In genomic region chr11:61340985-61341384, GRCh38 we compare ENCODE assay signal across 24 cellular contexts. TPM values are rescaled to one million over a fixed set of nuclear protein-coding genes. Genes with fewer than 3 reads are reported as not detected.
A peak's percentile ranks its signal among the peaks of the same experiment; 100 is the strongest.
DNase-seq lines count a peak whose midpoint lies in the region; ATAC-seq, FAIRE-seq and TF ChIP-seq lines count a peak whose summit lies in the region.
"Had no signal": no experiment of that assay in that cellular context is flagged by ENCODE, and none has a peak within 500 bp of the region (broad histone marks: within the 10 kb centered on the region; RNA-seq: fewer than 3 reads in every experiment).

No MANE protein-coding gene starts in this region.

- H3K4me2 ChIP-seq in K562 (ENCODE audit: insufficient read depth, low read length), result no peak overlapping the region
- no peak overlapping the region for H3K4me2 ChIP-seq in neuronal stem cell (ENCODE audit: insufficient read depth, low read length, poor library complexity, severe bottlenecking)

- TF ChIP-seq CTCF in K562 (IDR thresholded peaks at IDR 0.05 in 2 of 3, conservative IDR thresholded peaks at IDR 0.05 in 1 of 3; ENCODE audit: insufficient read depth in 2 of 3, low read depth in 1 of 3, low read length in 3 of 3), result no peak
- TF ChIP-seq CTCF in activated CD8-positive, alpha-beta T cell treated with anti-CD3 and anti-CD28 coated beads for 36 hours (IDR thresholded peaks at IDR 0.05), result no peak

- no peak overlapping the region for H2BK15ac ChIP-seq in neuronal stem cell (ENCODE audit: low read length)

- H3K14ac ChIP-seq in neuronal stem cell (ENCODE audit: low read length), result no peak overlapping the region

- H3K4me1 ChIP-seq in K562 (replicated peaks in 1 of 2; ENCODE audit: control insufficient read depth in 2 of 2, insufficient read depth in 2 of 2, low read length in 2 of 2), result peaks cover 43 to 72% of the 10 kb centered on the region in 2 experiments; a peak in 4 of 5 replicates
- peaks cover 0 to 7% of the 10 kb centered on the region in 2 donors for H3K4me1 ChIP-seq in neuronal stem cell (ENCODE audit: control insufficient read depth in 2 of 2, insufficient read depth in 1 of 2, low read depth in 1 of 2, low read length in 2 of 2)

- TF ChIP-seq EP300 in K562 (IDR thresholded peaks at IDR 0.05; ENCODE audit: low read length), result no peak

- H3K36me3 Mint-ChIP-seq in stimulated activated memory B cell treated with anti-CD40 and anti-IgM and Interleukin-4, amounts not matched to agents 10 μg/mL and 1 μg/mL and 100 μg/mL, for 72 hours, result peaks cover 39% of the 10 kb centered on the region
- H3K36me3 Mint-ChIP-seq in activated CD8-positive, alpha-beta T cell treated with anti-CD3 and anti-CD28 coated beads for 36 hours (ENCODE audit: low read depth), result peaks cover 13% of the 10 kb centered on the region

- no peak overlapping the region for H2BK5ac ChIP-seq in neuronal stem cell (ENCODE audit: low read length)

- H3K27ac ChIP-seq in K562 (ENCODE audit: extremely low read depth, low read depth, low read length) (no peak overlapping the region), neuronal stem cell (replicated peaks; ENCODE audit: low read length) (no peak overlapping the region)
- H3K27ac ChIP-seq: 22Rv1, GM23248 had no signal

- H3K4me3 ChIP-seq in K562 (no peak overlapping the region), neuronal stem cell (ENCODE audit: low read length in 2 of 2) (no peak overlapping the region)
- H3K4me3 ChIP-seq: GM23248 had no signal

- peaks cover 37% of the 10 kb centered on the region for H3K4me1 Mint-ChIP-seq in stimulated activated memory B cell treated with anti-CD40 and anti-IgM and Interleukin-4, amounts not matched to agents 10 μg/mL and 1 μg/mL and 100 μg/mL, for 72 hours
- H3K4me1 Mint-ChIP-seq in activated CD8-positive, alpha-beta T cell treated with anti-CD3 and anti-CD28 coated beads for 36 hours (ENCODE audit: low read depth), result peaks cover 9% of the 10 kb centered on the region

- H3K27me3 Mint-ChIP-seq in stimulated activated memory B cell treated with anti-CD40 and anti-IgM and Interleukin-4, amounts not matched to agents 10 μg/mL and 1 μg/mL and 100 μg/mL, for 72 hours, result no peaks in the 10 kb centered on the region
- H3K27me3 Mint-ChIP-seq in activated CD8-positive, alpha-beta T cell treated with anti-CD3 and anti-CD28 coated beads for 36 hours, result no peaks in the 10 kb centered on the region
- H3K27me3 Mint-ChIP-seq: CD4-positive, alpha-beta memory T cell had no signal

- no peaks in the 10 kb centered on the region for H3K79me1 ChIP-seq in neuronal stem cell (ENCODE audit: low read depth, low read length)

- no peak overlapping the region for H2AK5ac ChIP-seq in neuronal stem cell (ENCODE audit: low read depth, low read length)

- H3K27ac Mint-ChIP-seq in stimulated activated memory B cell treated with anti-CD40 and anti-IgM and Interleukin-4, amounts not matched to agents 10 μg/mL and 1 μg/mL and 100 μg/mL, for 72 hours, result peak overlapping the region; percentile 75
- H3K27ac Mint-ChIP-seq in activated CD8-positive, alpha-beta T cell treated with anti-CD3 and anti-CD28 coated beads for 36 hours, result no peak overlapping the region

- FAIRE-seq in K562 (lab: Jason Lieb, UNC), result no peak
- FAIRE-seq: A204.1, GM12891, GM18507, H1 had no signal

- TF ChIP-seq RAD21 in K562 (CRISPR knock-in tag; conservative IDR thresholded peaks at IDR 0.05 in 1 of 2, IDR thresholded peaks at IDR 0.05 in 1 of 2), result no peak

- CTCF ChIA-PET in K562 (lab: Yijun Ruan, JAX; ENCODE audit: low intra/inter-chr PET ratio), result interaction anchor here (0.7 kb wide), 1 partner anchor 510 kb away, joined by 4 read pairs; no protein-coding TSS in a partner anchor
- CTCF ChIA-PET in activated CD8-positive, alpha-beta T cell treated with anti-CD3 and anti-CD28 coated beads for 36 hours (lab: Charles Lee), result interaction anchor here (1.4 to 10.4 kb wide), 3 partner anchors 18 to 52 kb away, joined by 4 to 181 read pairs (median 14); partner anchors contain the start of genes CYB561A3 and TMEM138

- no peak overlapping the region for H3K9ac ChIP-seq in K562 (ENCODE audit: insufficient read depth in 1 of 2, low read depth in 2 of 2, low read length in 2 of 2)
- H3K9ac ChIP-seq in neuronal stem cell (ENCODE audit: low read depth, low read length, poor library complexity), result peak overlapping the region; percentile 0
- H3K9ac ChIP-seq: GM23248 had no signal

- 100% methylated on average over 2 of the region's 2 CpGs for WGBS in K562 (ENCODE audit: insufficient coverage, low coverage, missing lambda C conversion rate)
- WGBS in neuronal stem cell (ENCODE audit: extremely low coverage in 2 of 2, insufficient read length in 2 of 2, insufficient replicate concordance in 1 of 2), 2 donors, result no CpG with 5 or more reads among the region's 2 CpGs

- no peaks in the 10 kb centered on the region for H3K9me3 Mint-ChIP-seq in stimulated activated memory B cell treated with anti-CD40 and anti-IgM and Interleukin-4, amounts not matched to agents 10 μg/mL and 1 μg/mL and 100 μg/mL, for 72 hours
- no peaks in the 10 kb centered on the region for H3K9me3 Mint-ChIP-seq in activated CD8-positive, alpha-beta T cell treated with anti-CD3 and anti-CD28 coated beads for 36 hours
- H3K9me3 Mint-ChIP-seq: CD4-positive, alpha-beta memory T cell; H9 had no signal

- BruUV-seq in K562 (replicated peaks; lab: Mats Ljungman, UMichigan), result no TSS peak

- H3K9me3 ChIP-seq in K562 (replicated peaks; ENCODE audit: control insufficient read depth, insufficient read depth, low read depth, low read length), result no peaks in the 10 kb centered on the region
- H3K9me3 ChIP-seq in neuronal stem cell (replicated peaks in 1 of 2; ENCODE audit: control insufficient read depth in 2 of 2, insufficient read depth in 1 of 2, low read depth in 1 of 2, low read length in 2 of 2), result no peaks in the 10 kb centered on the region

- H3K79me2 ChIP-seq in K562 (ENCODE audit: control insufficient read depth, insufficient read depth, low read length), result peaks cover 2% of the 10 kb centered on the region; the same call in 1 of the 3 replicates

- intact Hi-C loops in K562 (cut with micrococcal nuclease), result no loop called here
- intact Hi-C loops in activated CD8-positive, alpha-beta T cell treated with anti-CD3 and anti-CD28 coated beads for 36 hours (cut with micrococcal nuclease), result no loop called here

- H3K27me3 ChIP-seq in K562 (ENCODE audit: control insufficient read depth in 2 of 2, insufficient read depth in 2 of 2, low read length in 2 of 2), result no peaks in the 10 kb centered on the region
- no peaks in the 10 kb centered on the region for H3K27me3 ChIP-seq in neuronal stem cell (ENCODE audit: control insufficient read depth in 3 of 3, insufficient read depth in 3 of 3, low read depth in 1 of 3, low read length in 3 of 3)

- no peaks in the 10 kb centered on the region for H3K9me1 ChIP-seq in K562 (ENCODE audit: control insufficient read depth, insufficient read depth, low read length)

- H2BK120ac ChIP-seq in neuronal stem cell (ENCODE audit: low read depth, low read length), result no peak overlapping the region

- H2AFZ ChIP-seq in K562 (ENCODE audit: low read depth, low read length) (no peak overlapping the region), neuronal stem cell (ENCODE audit: low read length) (no peak overlapping the region)
- H2AFZ ChIP-seq: GM23248 had no signal

- no peak overlapping the region for H3K18ac ChIP-seq in neuronal stem cell (ENCODE audit: low read length)

- peaks cover 28% of the 10 kb centered on the region; the same call in 2 of the 3 replicates for H3K36me3 ChIP-seq in K562 (ENCODE audit: control insufficient read depth, insufficient read depth, low read length)
- peaks cover 8 to 64% of the 10 kb centered on the region in 2 donors for H3K36me3 ChIP-seq in neuronal stem cell (replicated peaks in 1 of 2; ENCODE audit: control insufficient read depth in 2 of 2, insufficient read depth in 2 of 2, low read length in 2 of 2)

- no peaks in the 10 kb centered on the region for H4K20me1 ChIP-seq in K562 (replicated peaks; ENCODE audit: control insufficient read depth, insufficient read depth, low read length)

- TF ChIP-seq POLR2A in K562 (conservative IDR thresholded peaks at IDR 0.05), result no peak

- no peak overlapping the region for H2BK12ac ChIP-seq in neuronal stem cell (ENCODE audit: low read length)

- POLR2A ChIA-PET in K562 (lab: Yijun Ruan, JAX), result interaction anchor here (1.6 to 3.1 kb wide), 3 partner anchors 10 to 20 kb away, joined by 7 to 29 read pairs (median 8); partner anchors contain the start of genes CYB561A3 and TMEM138
- POLR2A ChIA-PET in activated CD8-positive, alpha-beta T cell treated with anti-CD3 and anti-CD28 coated beads for 36 hours (lab: Charles Lee), result interaction anchor here (1.9 kb wide), 1 partner anchor 22 kb away, joined by 8 read pairs; the partner anchor contains the start of genes CYB561A3 and TMEM138

- H3K4ac ChIP-seq in neuronal stem cell (ENCODE audit: low read length), result no peak overlapping the region

- in situ Hi-C loops in K562 (cut with MboI), result no loop called here

- ATAC-seq in K562 (no peak), GM21737 (IDR thresholded peaks at IDR 0.05; ENCODE audit: unreplicated experiment) (no peak)
- no peak for ATAC-seq in stimulated activated memory B cell treated with anti-CD40 and anti-IgM and Interleukin-4, amounts not matched to agents 10 μg/mL and 1 μg/mL and 100 μg/mL, for 72 hours
- ATAC-seq in activated CD8-positive, alpha-beta T cell treated with anti-CD3 and anti-CD28 coated beads for 36 hours, result no peak
- ATAC-seq: HCT116 had no signal

- H4K8ac ChIP-seq in neuronal stem cell (ENCODE audit: low read depth, low read length), result no peak overlapping the region

- no peak overlapping the region for H3K23ac ChIP-seq in neuronal stem cell (ENCODE audit: low read depth, low read length, poor library complexity)

- no peak overlapping the region for H4K91ac ChIP-seq in neuronal stem cell (ENCODE audit: low read depth, low read length, poor library complexity)

- peak; percentile 17 for DNase-seq in activated effector memory CD4-positive, alpha-beta T cell treated with anti-CD3 and anti-CD28 coated beads, Interleukin-2, amount 50 U/mL, for 16 hours
- DNase-seq in activated effector memory CD4-positive, alpha-beta T cell treated with Interleukin-2 at 50 U/mL for 16 hours, result no peak
- no peak for DNase-seq in K562 (ENCODE audit: extremely low read depth in 1 of 4, low spot score in 3 of 4)
- DNase-seq in neuronal stem cell (ENCODE audit: low spot score), result no peak
- no peak for DNase-seq in NCI-H1436 treated with DMSO at 0.1 percent for 48 hours (lab: John Stamatoyannopoulos, UW)
- DNase-seq in activated CD8-positive, alpha-beta T cell treated with anti-CD3 and anti-CD28 coated beads for 36 hours, result no peak
- DNase-seq: C1 segment of cervical spinal cord; Calu3; CD4-positive, alpha-beta memory T cell; COR-L47; DMS53; DMS79 treated with DMSO at 0.1 percent for 48 hours; GF-D8; GM23248; H9 had no signal

- H3K4me3 Mint-ChIP-seq in stimulated activated memory B cell treated with anti-CD40 and anti-IgM and Interleukin-4, amounts not matched to agents 10 μg/mL and 1 μg/mL and 100 μg/mL, for 72 hours, result no peak overlapping the region
- no peak overlapping the region for H3K4me3 Mint-ChIP-seq in activated CD8-positive, alpha-beta T cell treated with anti-CD3 and anti-CD28 coated beads for 36 hours
- H3K4me3 Mint-ChIP-seq: CD4-positive, alpha-beta memory T cell; H9 had no signal

RNA-seq across cellular contexts. Expression of gene TKFC, which starts 8.0 kb away (rescaled TPM):
- total RNA-seq in K562 (2011; cell fraction: chromatin; rRNA removed; ENCODE audit: low replicate concordance), result 149 and 318 TPM in 2 replicates
- 164 and 169 TPM in 2 replicates for total RNA-seq in K562 (2011; cell fraction: nucleolus; rRNA removed)
- total RNA-seq in K562 (2011; cell fraction: nucleoplasm; rRNA removed), result 118 and 132 TPM in 2 replicates
- total RNA-seq in K562 (2014; rRNA removed), result 28.5 and 35.2 TPM in 2 replicates
- 12.0 and 13.9 TPM in 2 replicates for total RNA-seq in K562 (2014; rRNA removed; fragmentation: Illumina TruSeq; extraction: Trizol)
- 19.3 and 21.7 TPM in 2 replicates for total RNA-seq in K562 (2015; rRNA removed; fragmentation: Illumina TruSeq; extraction: Trizol)
- total RNA-seq in K562 (2021), result 53.6 and 61.7 TPM in 2 replicates
- 30.8 and 58.0 TPM in 2 replicates for polyA plus RNA-seq in K562 (2011; rRNA removed)
- 40.7 and 63.4 TPM in 2 replicates for polyA plus RNA-seq in K562 (2011; cell fraction: cytosol; rRNA removed)
- 222 and 275 TPM in 2 replicates for polyA plus RNA-seq in K562 (2011; cell fraction: nucleus; rRNA removed)
- polyA plus RNA-seq in K562 (2012), result 43.1 and 60.5 TPM in 2 replicates
- 34.0 and 36.6 TPM in 2 replicates for polyA plus RNA-seq in K562 (2014; fragmentation: Illumina TruSeq; extraction: Trizol)
- 1 to 10 TPM; 2.0 to 2.3 TPM for polyA plus RNA-seq in K562 (2014; fragmentation: Nextera tagmentation; extraction: Ambion mirVana)
- polyA plus RNA-seq in K562 (2014; rRNA removed), result 45.6 and 52.6 TPM in 2 replicates
- 25.9 and 30.8 TPM in 2 replicates for polyA minus RNA-seq in K562 (2011; rRNA and poly(A)+ RNA removed)
- 27.2 and 40.0 TPM in 2 replicates for polyA minus RNA-seq in K562 (2011; cell fraction: cytosol; rRNA and poly(A)+ RNA removed)
- polyA minus RNA-seq in K562 (2011; cell fraction: nucleus; rRNA and poly(A)+ RNA removed), result 62.5 and 67.2 TPM in 2 replicates
- 18.6 TPM for polyA plus RNA-seq in neuronal stem cell (2013, experiment 1 of 2)
- polyA plus RNA-seq in neuronal stem cell (2013, experiment 2 of 2), result 20.1 TPM
- total RNA-seq in activated CD8-positive, alpha-beta T cell treated with anti-CD3 and anti-CD28 coated beads for 36 hours, result 10 to 100 TPM; 79.1 to 86.3 TPM

RNA-seq across cellular contexts. Expression of gene DDB1, which starts 8.1 kb away (rescaled TPM):
- total RNA-seq in K562 (2011; cell fraction: chromatin; rRNA removed; ENCODE audit: low replicate concordance), result 556 and 576 TPM in 2 replicates
- total RNA-seq in K562 (2011; cell fraction: nucleolus; rRNA removed), result 305 and 316 TPM in 2 replicates
- 405 and 524 TPM in 2 replicates for total RNA-seq in K562 (2011; cell fraction: nucleoplasm; rRNA removed)
- total RNA-seq in K562 (2014; rRNA removed), result 273 and 325 TPM in 2 replicates
- 237 and 239 TPM in 2 replicates for total RNA-seq in K562 (2014; rRNA removed; fragmentation: Illumina TruSeq; extraction: Trizol)
- 250 and 251 TPM in 2 replicates for total RNA-seq in K562 (2015; rRNA removed; fragmentation: Illumina TruSeq; extraction: Trizol)
- total RNA-seq in K562 (2021), result 307 and 322 TPM in 2 replicates
- 290 and 343 TPM in 2 replicates for polyA plus RNA-seq in K562 (2011; rRNA removed)
- polyA plus RNA-seq in K562 (2011; cell fraction: cytosol; rRNA removed), result 317 and 331 TPM in 2 replicates
- polyA plus RNA-seq in K562 (2011; cell fraction: nucleus; rRNA removed), result 256 and 322 TPM in 2 replicates
- polyA plus RNA-seq in K562 (2012), result 149 and 169 TPM in 2 replicates
- polyA plus RNA-seq in K562 (2014; fragmentation: Illumina TruSeq; extraction: Trizol), result 259 and 266 TPM in 2 replicates
- polyA plus RNA-seq in K562 (2014; fragmentation: Nextera tagmentation; extraction: Ambion mirVana), result 100 to 1,000 TPM; 172 to 361 TPM
- 201 and 224 TPM in 2 replicates for polyA plus RNA-seq in K562 (2014; rRNA removed)
- polyA minus RNA-seq in K562 (2011; rRNA and poly(A)+ RNA removed), result 588 and 731 TPM in 2 replicates
- 325 and 351 TPM in 2 replicates for polyA minus RNA-seq in K562 (2011; cell fraction: cytosol; rRNA and poly(A)+ RNA removed)
- polyA minus RNA-seq in K562 (2011; cell fraction: nucleus; rRNA and poly(A)+ RNA removed), result 120 and 182 TPM in 2 replicates
- 94.2 TPM for polyA plus RNA-seq in neuronal stem cell (2013, experiment 1 of 2)
- 91.0 TPM for polyA plus RNA-seq in neuronal stem cell (2013, experiment 2 of 2)
- 100 to 1,000 TPM; 269 to 270 TPM for total RNA-seq in activated CD8-positive, alpha-beta T cell treated with anti-CD3 and anti-CD28 coated beads for 36 hours

RNA-seq across cellular contexts. Expression of gene CYB561A3, which starts 20.7 kb away (rescaled TPM):
- total RNA-seq in K562 (2011; cell fraction: chromatin; rRNA removed; ENCODE audit: low replicate concordance), result 84.8 and 201 TPM in 2 replicates
- total RNA-seq in K562 (2011; cell fraction: nucleolus; rRNA removed), result 195 and 226 TPM in 2 replicates
- 160 and 163 TPM in 2 replicates for total RNA-seq in K562 (2011; cell fraction: nucleoplasm; rRNA removed)
- total RNA-seq in K562 (2014; rRNA removed), result 29.2 and 42.5 TPM in 2 replicates
- total RNA-seq in K562 (2014; rRNA removed; fragmentation: Illumina TruSeq; extraction: Trizol), result 24.9 and 30.4 TPM in 2 replicates
- 36.9 and 37.6 TPM in 2 replicates for total RNA-seq in K562 (2015; rRNA removed; fragmentation: Illumina TruSeq; extraction: Trizol)
- total RNA-seq in K562 (2021), result 59.9 and 70.2 TPM in 2 replicates
- 37.9 and 56.1 TPM in 2 replicates for polyA plus RNA-seq in K562 (2011; rRNA removed)
- polyA plus RNA-seq in K562 (2011; cell fraction: cytosol; rRNA removed), result 82.7 and 149 TPM in 2 replicates
- polyA plus RNA-seq in K562 (2011; cell fraction: nucleus; rRNA removed), result 86.4 and 134 TPM in 2 replicates
- polyA plus RNA-seq in K562 (2012), result 57.1 and 64.6 TPM in 2 replicates
- 70.2 and 78.9 TPM in 2 replicates for polyA plus RNA-seq in K562 (2014; fragmentation: Illumina TruSeq; extraction: Trizol)
- polyA plus RNA-seq in K562 (2014; fragmentation: Nextera tagmentation; extraction: Ambion mirVana), result 10 to 100 TPM; 30.1 to 44.3 TPM
- 43.0 and 46.7 TPM in 2 replicates for polyA plus RNA-seq in K562 (2014; rRNA removed)
- polyA minus RNA-seq in K562 (2011; rRNA and poly(A)+ RNA removed), result 41.6 and 59.3 TPM in 2 replicates
- polyA minus RNA-seq in K562 (2011; cell fraction: cytosol; rRNA and poly(A)+ RNA removed), result 30.1 and 37.2 TPM in 2 replicates
- polyA minus RNA-seq in K562 (2011; cell fraction: nucleus; rRNA and poly(A)+ RNA removed), result 16.8 and 17.4 TPM in 2 replicates
- 7.0 TPM for polyA plus RNA-seq in neuronal stem cell (2013, experiment 1 of 2)
- 6.3 TPM for polyA plus RNA-seq in neuronal stem cell (2013, experiment 2 of 2)
- total RNA-seq in activated CD8-positive, alpha-beta T cell treated with anti-CD3 and anti-CD28 coated beads for 36 hours, result 10 to 100 TPM; 32.4 to 33.5 TPM

RNA-seq across cellular contexts. Expression of gene TMEM138, which starts 21.2 kb away (rescaled TPM):
- 261 and 425 TPM in 2 replicates for total RNA-seq in K562 (2011; cell fraction: chromatin; rRNA removed; ENCODE audit: low replicate concordance)
- 218 and 247 TPM in 2 replicates for total RNA-seq in K562 (2011; cell fraction: nucleolus; rRNA removed)
- total RNA-seq in K562 (2011; cell fraction: nucleoplasm; rRNA removed), result 293 and 351 TPM in 2 replicates
- 23.2 and 26.4 TPM in 2 replicates for total RNA-seq in K562 (2014; rRNA removed)
- 55.8 and 58.0 TPM in 2 replicates for total RNA-seq in K562 (2014; rRNA removed; fragmentation: Illumina TruSeq; extraction: Trizol)
- 63.1 and 63.3 TPM in 2 replicates for total RNA-seq in K562 (2015; rRNA removed; fragmentation: Illumina TruSeq; extraction: Trizol)
- 56.2 and 70.1 TPM in 2 replicates for total RNA-seq in K562 (2021)
- 150 and 168 TPM in 2 replicates for polyA plus RNA-seq in K562 (2011; rRNA removed)
- 109 and 130 TPM in 2 replicates for polyA plus RNA-seq in K562 (2011; cell fraction: cytosol; rRNA removed)
- polyA plus RNA-seq in K562 (2011; cell fraction: nucleus; rRNA removed), result 205 and 226 TPM in 2 replicates
- 42.4 and 48.0 TPM in 2 replicates for polyA plus RNA-seq in K562 (2012)
- 102 and 109 TPM in 2 replicates for polyA plus RNA-seq in K562 (2014; fragmentation: Illumina TruSeq; extraction: Trizol)
- 100 to 1,000 TPM; 127 to 146 TPM for polyA plus RNA-seq in K562 (2014; fragmentation: Nextera tagmentation; extraction: Ambion mirVana)
- 62.7 and 86.7 TPM in 2 replicates for polyA plus RNA-seq in K562 (2014; rRNA removed)
- polyA minus RNA-seq in K562 (2011; rRNA and poly(A)+ RNA removed), result 81.9 and 101 TPM in 2 replicates
- 14.3 and 21.3 TPM in 2 replicates for polyA minus RNA-seq in K562 (2011; cell fraction: cytosol; rRNA and poly(A)+ RNA removed)
- 59.1 and 81.3 TPM in 2 replicates for polyA minus RNA-seq in K562 (2011; cell fraction: nucleus; rRNA and poly(A)+ RNA removed)
- 38.6 TPM for polyA plus RNA-seq in neuronal stem cell (2013, experiment 1 of 2)
- polyA plus RNA-seq in neuronal stem cell (2013, experiment 2 of 2), result 40.8 TPM
- total RNA-seq in activated CD8-positive, alpha-beta T cell treated with anti-CD3 and anti-CD28 coated beads for 36 hours, result 10 to 100 TPM; 38.6 to 47.0 TPM

RNA-seq across cellular contexts. Expression of gene VWCE, which starts 45.9 kb away (rescaled TPM):
- 6.5 and 15.9 TPM in 2 replicates for total RNA-seq in K562 (2011; cell fraction: chromatin; rRNA removed; ENCODE audit: low replicate concordance)
- 6.2 and 7.8 TPM in 2 replicates for total RNA-seq in K562 (2011; cell fraction: nucleolus; rRNA removed)
- 7.5 and 7.9 TPM in 2 replicates for total RNA-seq in K562 (2011; cell fraction: nucleoplasm; rRNA removed)
- total RNA-seq in K562 (2014; rRNA removed) (0.32 and 0.41 TPM in 2 replicates), K562 (2014; rRNA removed; fragmentation: Illumina TruSeq; extraction: Trizol) (0.26 and 0.36 TPM in 2 replicates), K562 (2015; rRNA removed; fragmentation: Illumina TruSeq; extraction: Trizol) (0.38 and 0.65 TPM in 2 replicates), K562 (2021) (0.74 and 1.1 TPM in 2 replicates)
- polyA plus RNA-seq in K562 (2011; rRNA removed) (0.60 and 0.89 TPM in 2 replicates), K562 (2014; fragmentation: Illumina TruSeq; extraction: Trizol) (0.48 and 0.67 TPM in 2 replicates), K562 (2014; fragmentation: Nextera tagmentation; extraction: Ambion mirVana) (under 1 TPM in 1 of 2 experiments, not detected in 1; 0.06 TPM), K562 (2014; rRNA removed) (0.86 and 1.6 TPM in 2 replicates)
- polyA plus RNA-seq in K562 (2011; cell fraction: cytosol; rRNA removed), result 0.73 and 1.1 TPM in 2 replicates
- polyA plus RNA-seq in K562 (2011; cell fraction: nucleus; rRNA removed), result 3.0 and 3.8 TPM in 2 replicates
- polyA plus RNA-seq in K562 (2012), result 0.82 and 1.8 TPM in 2 replicates
- polyA minus RNA-seq in K562 (2011; rRNA and poly(A)+ RNA removed), result 0.46 and 0.57 TPM in 2 replicates
- polyA minus RNA-seq in K562 (2011; cell fraction: cytosol; rRNA and poly(A)+ RNA removed), result not detected in 2 replicates
- polyA minus RNA-seq in K562 (2011; cell fraction: nucleus; rRNA and poly(A)+ RNA removed), result 1.2 and 2.2 TPM in 2 replicates
- polyA plus RNA-seq in neuronal stem cell (2013, experiment 1 of 2), result 9.1 TPM
- polyA plus RNA-seq in neuronal stem cell (2013, experiment 2 of 2), result 9.2 TPM
- total RNA-seq in activated CD8-positive, alpha-beta T cell treated with anti-CD3 and anti-CD28 coated beads for 36 hours, result 10 to 100 TPM; 23.3 to 25.8 TPM
- total RNA-seq: Daoy had no signal
- polyA plus RNA-seq: CD4-positive, alpha-beta memory T cell had no signal
